32 cellular contexts compared by ENCODE assay signal in the genomic region with DNA sequence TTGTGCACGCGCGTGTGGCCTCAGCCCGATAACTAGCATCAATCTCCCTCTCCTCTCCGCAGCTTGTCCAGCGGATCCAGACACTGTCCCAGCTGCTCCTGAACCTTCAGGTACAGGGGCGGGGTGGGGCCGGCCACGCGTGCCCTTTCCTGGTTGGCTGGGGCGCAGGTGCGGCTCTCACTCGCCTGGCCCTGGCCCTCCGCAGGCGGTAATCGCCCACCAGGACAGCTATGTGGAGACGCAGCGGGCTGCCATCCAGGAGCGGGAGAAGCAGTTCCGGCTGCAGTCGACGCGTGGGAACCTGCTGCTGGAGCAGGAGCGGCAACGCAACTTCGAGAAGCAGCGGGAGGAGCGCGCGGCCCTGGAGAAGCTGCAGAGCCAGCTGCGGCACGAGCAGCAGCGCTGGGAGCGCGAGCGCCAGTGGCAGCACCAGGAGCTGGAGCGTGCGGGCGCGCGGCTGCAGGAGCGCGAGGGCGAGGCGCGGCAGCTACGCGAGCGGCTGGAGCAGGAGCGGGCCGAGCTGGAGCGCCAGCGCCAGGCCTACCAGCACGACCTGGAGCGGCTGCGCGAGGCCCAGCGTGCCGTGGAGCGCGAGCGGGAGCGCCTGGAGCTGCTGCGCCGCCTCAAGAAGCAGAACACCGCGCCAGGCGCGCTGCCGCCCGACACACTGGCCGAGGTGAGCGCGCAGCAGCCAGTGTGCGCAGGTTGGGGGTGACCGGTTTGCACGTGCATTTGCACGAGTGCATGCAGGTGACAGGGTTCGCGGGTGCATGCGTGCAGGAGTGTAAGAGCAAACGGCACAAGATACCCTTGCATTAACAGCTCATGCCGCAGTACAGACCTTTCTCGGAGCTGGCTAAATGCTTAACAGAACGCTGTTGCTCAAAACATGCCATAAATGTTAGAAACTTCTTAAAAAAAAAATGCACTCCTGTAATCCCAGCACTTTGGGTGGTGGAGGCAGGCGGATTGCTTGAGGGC.
"Had no signal": no experiment of that assay in that cellular context is flagged by ENCODE, and none has a peak within 500 bp of the region (broad histone marks: within the 10 kb centered on the region; RNA-seq: fewer than 3 reads in every experiment).

No MANE protein-coding gene starts in this region.

- H3K9me3 Mint-ChIP-seq: activated CD4-positive, alpha-beta memory T cell treated with anti-CD3 and anti-CD28 coated beads for 36 hours; activated CD4-positive, alpha-beta T cell treated with anti-CD3 and anti-CD28 coated beads, Interleukin-2, amount 10 ng/mL, durations not matched to agents 24 days and 14 days; activated naive CD4-positive, alpha-beta T cell treated with anti-CD3 and anti-CD28 coated beads, Interleukin-2, amount 10 ng/mL, durations not matched to agents 7 days and 5 days; activated naive CD4-positive, alpha-beta T cell treated with anti-CD3 and anti-CD28 coated beads, Interleukin-2, amount 50 U/mL, for 72 hours; activated naive CD8-positive, alpha-beta T cell treated with anti-CD3 and anti-CD28 coated beads, Interleukin-2, amount 50 U/mL, for 24 hours; effector memory CD8-positive, alpha-beta T cell had no signal

- H3K4me1 ChIP-seq: adrenal gland, esophagus squamous epithelium, gastroesophageal sphincter had no signal

- H3K4me1 Mint-ChIP-seq: activated CD4-positive, alpha-beta T cell treated with anti-CD3 and anti-CD28 coated beads for 36 hours; activated CD4-positive, alpha-beta T cell treated with anti-CD3 and anti-CD28 coated beads, Interleukin-2, amount 10 ng/mL, durations not matched to agents 24 days and 14 days; activated CD8-positive, alpha-beta memory T cell treated with anti-CD3 and anti-CD28 coated beads, Interleukin-2, amount 10 ng/mL, durations not matched to agents 7 days and 5 days; activated naive CD4-positive, alpha-beta T cell treated with anti-CD3 and anti-CD28 coated beads, Interleukin-2, amount 10 ng/mL, durations not matched to agents 7 days and 5 days; activated naive CD8-positive, alpha-beta T cell treated with anti-CD3 and anti-CD28 coated beads, Interleukin-2, amount 50 U/mL, for 24 hours had no signal

- H3K27me3 ChIP-seq: adrenal gland, body of pancreas, esophagus squamous epithelium, gastroesophageal sphincter had no signal

- H3K9me3 ChIP-seq: adrenal gland, body of pancreas, esophagus squamous epithelium, gastroesophageal sphincter had no signal

- H3K27ac Mint-ChIP-seq: activated CD4-positive, alpha-beta memory T cell treated with anti-CD3 and anti-CD28 coated beads for 36 hours; activated CD4-positive, alpha-beta T cell treated with anti-CD3 and anti-CD28 coated beads for 36 hours; activated CD4-positive, alpha-beta T cell treated with anti-CD3 and anti-CD28 coated beads, Interleukin-2, amount 10 ng/mL, durations not matched to agents 24 days and 14 days; activated CD8-positive, alpha-beta memory T cell treated with anti-CD3 and anti-CD28 coated beads, Interleukin-2, amount 10 ng/mL, durations not matched to agents 7 days and 5 days; activated CD8-positive, alpha-beta T cell treated with anti-CD3 and anti-CD28 coated beads, Interleukin-2, amount 10 ng/mL, durations not matched to agents 7 days and 5 days; activated naive CD4-positive, alpha-beta T cell treated with anti-CD3 and anti-CD28 coated beads, Interleukin-2, amount 10 ng/mL, durations not matched to agents 7 days and 5 days; activated naive CD4-positive, alpha-beta T cell treated with anti-CD3 and anti-CD28 coated beads, Interleukin-2, amount 50 U/mL, for 72 hours; activated naive CD8-positive, alpha-beta T cell treated with anti-CD3 and anti-CD28 coated beads, Interleukin-2, amount 50 U/mL, for 24 hours had no signal

- FAIRE-seq: colon, endometrium, endothelial cell of umbilical vein had no signal

- ATAC-seq: activated CD4-positive, alpha-beta T cell treated with anti-CD3 and anti-CD28 coated beads for 36 hours; activated CD8-positive, alpha-beta memory T cell treated with anti-CD3 and anti-CD28 coated beads, Interleukin-2, amount 10 ng/mL, durations not matched to agents 7 days and 5 days; activated CD8-positive, alpha-beta T cell treated with anti-CD3 and anti-CD28 coated beads, Interleukin-2, amount 10 ng/mL, durations not matched to agents 7 days and 5 days; activated naive CD4-positive, alpha-beta T cell treated with anti-CD3 and anti-CD28 coated beads, Interleukin-2, amount 50 U/mL, for 72 hours; activated naive CD8-positive, alpha-beta T cell treated with anti-CD3 and anti-CD28 coated beads, Interleukin-2, amount 50 U/mL, for 24 hours; body of pancreas; effector memory CD8-positive, alpha-beta T cell; gastroesophageal sphincter had no signal

- H3K4me3 ChIP-seq: adrenal gland, body of pancreas, esophagus squamous epithelium, gastroesophageal sphincter had no signal

- H3K4me3 Mint-ChIP-seq: activated CD4-positive, alpha-beta memory T cell treated with anti-CD3 and anti-CD28 coated beads for 36 hours; activated CD4-positive, alpha-beta T cell treated with anti-CD3 and anti-CD28 coated beads for 36 hours; activated CD4-positive, alpha-beta T cell treated with anti-CD3 and anti-CD28 coated beads, Interleukin-2, amount 10 ng/mL, durations not matched to agents 24 days and 14 days; activated CD8-positive, alpha-beta memory T cell treated with anti-CD3 and anti-CD28 coated beads, Interleukin-2, amount 10 ng/mL, durations not matched to agents 7 days and 5 days; activated CD8-positive, alpha-beta T cell treated with anti-CD3 and anti-CD28 coated beads, Interleukin-2, amount 10 ng/mL, durations not matched to agents 7 days and 5 days; activated naive CD4-positive, alpha-beta T cell treated with anti-CD3 and anti-CD28 coated beads, Interleukin-2, amount 10 ng/mL, durations not matched to agents 7 days and 5 days; activated naive CD8-positive, alpha-beta T cell treated with anti-CD3 and anti-CD28 coated beads, Interleukin-2, amount 50 U/mL, for 24 hours; effector memory CD8-positive, alpha-beta T cell had no signal

- DNase-seq: activated CD4-positive, alpha-beta memory T cell treated with anti-CD3 and anti-CD28 coated beads for 36 hours; activated CD4-positive, alpha-beta T cell treated with anti-CD3 and anti-CD28 coated beads for 36 hours; activated CD4-positive, alpha-beta T cell treated with anti-CD3 and anti-CD28 coated beads, Interleukin-2, amount 10 ng/mL, durations not matched to agents 24 days and 14 days; activated CD4-positive, CD25-positive, alpha-beta regulatory T cell; activated CD4-positive, CD25-positive, alpha-beta regulatory T cell treated with anti-CD3 and anti-CD28 coated beads, Interleukin-2, amount 50 U/mL, for 72 hours; activated CD8-positive, alpha-beta memory T cell treated with anti-CD3 and anti-CD28 coated beads, Interleukin-2, amount 10 ng/mL, durations not matched to agents 7 days and 5 days; activated CD8-positive, alpha-beta memory T cell treated with anti-CD3 and anti-CD28 coated beads, Interleukin-2, amount 50 U/mL, for 4 hours; activated CD8-positive, alpha-beta T cell treated with anti-CD3 and anti-CD28 coated beads, Interleukin-2, amount 10 ng/mL, durations not matched to agents 7 days and 5 days; activated gamma-delta T cell; activated naive CD4-positive, alpha-beta T cell; activated naive CD4-positive, alpha-beta T cell treated with anti-CD3 and anti-CD28 coated beads, Interleukin-2, amount 10 ng/mL, durations not matched to agents 7 days and 5 days; activated naive CD8-positive, alpha-beta T cell treated with anti-CD3 and anti-CD28 coated beads, Interleukin-2, amount 50 U/mL, for 24 hours; activated T-cell treated with anti-CD3 and anti-CD28 coated beads, Interleukin-2, amount 50 U/mL, for 1 hour; activated T-cell treated with anti-CD3 and anti-CD28 coated beads, Interleukin-2, amount 50 U/mL, for 48 hours; adrenal gland; amygdala; aorta; body of pancreas; caudate nucleus; cortex of kidney; dermis blood vessel endothelial cell; effector CD4-positive, alpha-beta T cell; effector memory CD8-positive, alpha-beta T cell; esophagus squamous epithelium; foreskin melanocyte; T-helper 2 cell had no signal

- H3K27me3 Mint-ChIP-seq: activated CD4-positive, alpha-beta memory T cell treated with anti-CD3 and anti-CD28 coated beads for 36 hours; activated CD4-positive, alpha-beta T cell treated with anti-CD3 and anti-CD28 coated beads for 36 hours; activated CD4-positive, alpha-beta T cell treated with anti-CD3 and anti-CD28 coated beads, Interleukin-2, amount 10 ng/mL, durations not matched to agents 24 days and 14 days; activated CD8-positive, alpha-beta memory T cell treated with anti-CD3 and anti-CD28 coated beads, Interleukin-2, amount 10 ng/mL, durations not matched to agents 7 days and 5 days; activated naive CD4-positive, alpha-beta T cell treated with anti-CD3 and anti-CD28 coated beads, Interleukin-2, amount 10 ng/mL, durations not matched to agents 7 days and 5 days; activated naive CD8-positive, alpha-beta T cell treated with anti-CD3 and anti-CD28 coated beads, Interleukin-2, amount 50 U/mL, for 24 hours; effector memory CD8-positive, alpha-beta T cell had no signal

- H3K27ac ChIP-seq: adrenal gland, body of pancreas, epithelial cell of prostate, esophagus squamous epithelium, gastroesophageal sphincter had no signal
